Comparison of ENCODE assay signal across 15 cellular contexts in genomic region chr5:88190106-88190834, GRCh38.
DNase-seq lines count a peak whose midpoint lies in the region; ATAC-seq, FAIRE-seq and TF ChIP-seq lines count a peak whose summit lies in the region.
"Had no signal": no experiment of that assay in that cellular context is flagged by ENCODE, and none has a peak within 500 bp of the region (broad histone marks: within the 10 kb centered on the region; RNA-seq: fewer than 3 reads in every experiment).

No MANE protein-coding gene starts in this region.

- no peak for FAIRE-seq in small intestine (lab: Jason Lieb, UNC)
- FAIRE-seq: RCC 7860 had no signal

- peak; percentile 32 for TF ChIP-seq CTCF in OCI-LY3 (IDR thresholded peaks at IDR 0.05; ENCODE audit: low read depth, low read length)
- TF ChIP-seq CTCF in endodermal cell (conservative IDR thresholded peaks at IDR 0.05) = peak; percentile 60
- TF ChIP-seq CTCF in chondrocyte (IDR thresholded peaks at IDR 0.05) = no peak

- peaks cover 6% of the 10 kb centered on the region; the same call in 1 of the 2 replicates for H3K9me3 ChIP-seq in OCI-LY3 (ENCODE audit: insufficient read depth, low read length)
- peaks cover 30% of the 10 kb centered on the region for H3K9me3 ChIP-seq in endodermal cell (ENCODE audit: control insufficient read depth, low read length)
- H3K9me3 ChIP-seq in small intestine (ENCODE audit: control insufficient read depth, low read depth) = no peaks in the 10 kb centered on the region
- peaks cover 11% of the 10 kb centered on the region for H3K9me3 ChIP-seq in effector memory CD4-positive, alpha-beta T cell (ENCODE audit: control insufficient read depth, low read length)

- 95 to 100% methylated on average over 6 to 9 of the region's 9 CpGs for WGBS in endodermal cell (ENCODE audit: insufficient coverage in 1 of 2, insufficient read length in 1 of 2), 2 experiments
- WGBS in small intestine, 3 donors = 65 to 92% (median 70%) methylated on average over 9 of the region's 9 CpGs

- no peak overlapping the region for H3K4me3 ChIP-seq in OCI-LY3 (ENCODE audit: low read length)
- H3K4me3 ChIP-seq in endodermal cell (ENCODE audit: low read length) = no peak overlapping the region
- no peak overlapping the region for H3K4me3 ChIP-seq in small intestine (ENCODE audit: low read depth in 1 of 2, low read length in 2 of 2)
- H3K4me3 ChIP-seq in effector memory CD4-positive, alpha-beta T cell (ENCODE audit: insufficient read depth, low read depth, low read length, poor library complexity, severe bottlenecking) = no peak overlapping the region
- H3K4me3 ChIP-seq: left lung had no signal

- no peak overlapping the region for H3K4me3 Mint-ChIP-seq in activated CD4-positive, alpha-beta T cell treated with anti-CD3 and anti-CD28 coated beads for 36 hours
- H3K4me3 Mint-ChIP-seq in endodermal cell = no peak overlapping the region
- no peak overlapping the region for H3K4me3 Mint-ChIP-seq in chondrocyte (ENCODE audit: unreplicated experiment)
- H3K4me3 Mint-ChIP-seq: type B pancreatic cell had no signal

- no peak overlapping the region for H3K9ac ChIP-seq in OCI-LY3 (ENCODE audit: low read length)
- H3K9ac ChIP-seq in endodermal cell (ENCODE audit: extremely low read depth, low read length, poor library complexity, severe bottlenecking) = no peak overlapping the region

- no peaks in the 10 kb centered on the region for H3K27me3 Mint-ChIP-seq in activated CD4-positive, alpha-beta T cell treated with anti-CD3 and anti-CD28 coated beads for 36 hours
- H3K27me3 Mint-ChIP-seq in endodermal cell (ENCODE audit: insufficient read depth) = no peaks in the 10 kb centered on the region
- H3K27me3 Mint-ChIP-seq in chondrocyte (ENCODE audit: low read depth) = no peaks in the 10 kb centered on the region
- H3K27me3 Mint-ChIP-seq: IgD-negative memory B cell, type B pancreatic cell had no signal

- H3K27ac Mint-ChIP-seq in activated CD4-positive, alpha-beta T cell treated with anti-CD3 and anti-CD28 coated beads for 36 hours = no peak overlapping the region
- H3K27ac Mint-ChIP-seq in endodermal cell (no peak overlapping the region), chondrocyte (ENCODE audit: unreplicated experiment) (no peak overlapping the region)
- H3K27ac Mint-ChIP-seq: IgD-negative memory B cell, type B pancreatic cell had no signal

- CTCF ChIA-PET in activated CD4-positive, alpha-beta T cell treated with anti-CD3 and anti-CD28 coated beads for 36 hours (lab: Charles Lee) = no interaction called here

- no peak overlapping the region for H2AFZ ChIP-seq in OCI-LY3 (ENCODE audit: low read depth, low read length)

- H3K4me1 Mint-ChIP-seq in activated CD4-positive, alpha-beta T cell treated with anti-CD3 and anti-CD28 coated beads for 36 hours = no peaks in the 10 kb centered on the region
- H3K4me1 Mint-ChIP-seq in endodermal cell (no peaks in the 10 kb centered on the region), chondrocyte (ENCODE audit: low read depth) (no peaks in the 10 kb centered on the region)

- H3K9me3 Mint-ChIP-seq in activated CD4-positive, alpha-beta T cell treated with anti-CD3 and anti-CD28 coated beads for 36 hours (ENCODE audit: low read depth) = peaks cover 19% of the 10 kb centered on the region
- H3K9me3 Mint-ChIP-seq in endodermal cell (peaks cover 40% of the 10 kb centered on the region), chondrocyte (ENCODE audit: low read depth) (peaks cover 32% of the 10 kb centered on the region)
- H3K9me3 Mint-ChIP-seq: type B pancreatic cell had no signal

- peaks cover 67% of the 10 kb centered on the region for H3K36me3 Mint-ChIP-seq in activated CD4-positive, alpha-beta T cell treated with anti-CD3 and anti-CD28 coated beads for 36 hours (ENCODE audit: low read depth)
- H3K36me3 Mint-ChIP-seq in endodermal cell (ENCODE audit: low read depth) = peaks cover 38% of the 10 kb centered on the region
- peaks cover 30% of the 10 kb centered on the region for H3K36me3 Mint-ChIP-seq in chondrocyte (ENCODE audit: low read depth)

- H3K4me2 ChIP-seq in OCI-LY3 (ENCODE audit: low read length) = no peak overlapping the region

- no peak for ATAC-seq in activated CD4-positive, alpha-beta T cell treated with anti-CD3 and anti-CD28 coated beads for 36 hours
- ATAC-seq in GM19463 (IDR thresholded peaks at IDR 0.05; ENCODE audit: unreplicated experiment) = no peak
- ATAC-seq: left lung had no signal

- POLR2A ChIA-PET in activated CD4-positive, alpha-beta T cell treated with anti-CD3 and anti-CD28 coated beads for 36 hours (lab: Charles Lee) = no interaction called here

- H4K20me1 ChIP-seq in OCI-LY3 (ENCODE audit: insufficient read depth, low read length) = no peaks in the 10 kb centered on the region

- no peaks in the 10 kb centered on the region for H3K79me2 ChIP-seq in OCI-LY3 (ENCODE audit: low read length)

- peaks cover 22% of the 10 kb centered on the region for H3K36me3 ChIP-seq in OCI-LY3 (replicated peaks; ENCODE audit: low read depth, low read length)
- peaks cover 11% of the 10 kb centered on the region for H3K36me3 ChIP-seq in endodermal cell (ENCODE audit: control insufficient read depth, insufficient read depth, low read length)
- peaks cover 0 to 9% of the 10 kb centered on the region in 2 donors for H3K36me3 ChIP-seq in small intestine (ENCODE audit: control insufficient read depth in 2 of 2, insufficient read depth in 2 of 2, low read length in 2 of 2)
- H3K36me3 ChIP-seq in effector memory CD4-positive, alpha-beta T cell (ENCODE audit: control insufficient read depth, insufficient read depth, low read length) = peaks cover 9% of the 10 kb centered on the region

- intact Hi-C loops in activated CD4-positive, alpha-beta T cell treated with anti-CD3 and anti-CD28 coated beads for 36 hours (cut with DNase I, micrococcal nuclease) = no loop called here

- H3K27ac ChIP-seq in OCI-LY3 (ENCODE audit: low read length) (no peak overlapping the region), endodermal cell (ENCODE audit: low read depth, low read length) (no peak overlapping the region), small intestine (ENCODE audit: low read depth in 1 of 2, low read length in 1 of 2) (no peak overlapping the region)
- no peak overlapping the region for H3K27ac ChIP-seq in effector memory CD4-positive, alpha-beta T cell (ENCODE audit: insufficient read depth, low read length, poor library complexity, severe bottlenecking)
- H3K27ac ChIP-seq: left lung had no signal

- H3K27me3 ChIP-seq in OCI-LY3 (ENCODE audit: low read depth, low read length) (no peaks in the 10 kb centered on the region), endodermal cell (ENCODE audit: control insufficient read depth, insufficient read depth, low read length, poor library complexity, severe bottlenecking) (no peaks in the 10 kb centered on the region), small intestine (ENCODE audit: control insufficient read depth in 2 of 2, insufficient read depth in 2 of 2, low read length in 2 of 2) (no peaks in the 10 kb centered on the region)
- H3K27me3 ChIP-seq in effector memory CD4-positive, alpha-beta T cell (replicated peaks; ENCODE audit: control insufficient read depth, insufficient read depth, low read length, poor library complexity, severe bottlenecking) = no peaks in the 10 kb centered on the region
- H3K27me3 ChIP-seq: left lung had no signal

- H3K4me1 ChIP-seq in OCI-LY3 (ENCODE audit: low read length) (peaks cover 5% of the 10 kb centered on the region; the same call in 1 of the 2 replicates), endodermal cell (ENCODE audit: control insufficient read depth, insufficient read depth, low read length) (no peaks in the 10 kb centered on the region), small intestine (ENCODE audit: control insufficient read depth in 2 of 2, insufficient read depth in 1 of 2, low read depth in 1 of 2, low read length in 1 of 2) (no peaks in the 10 kb centered on the region)
- H3K4me1 ChIP-seq in effector memory CD4-positive, alpha-beta T cell (ENCODE audit: control insufficient read depth, insufficient read depth, low read length, poor library complexity, severe bottlenecking) = no peaks in the 10 kb centered on the region
- H3K4me1 ChIP-seq: left lung had no signal

- DNase-seq in activated CD4-positive, alpha-beta T cell treated with anti-CD3 and anti-CD28 coated beads for 36 hours = peak; percentile 42
- no peak for DNase-seq in activated CD4-positive, alpha-beta T cell treated with anti-CD3 and anti-CD28 coated beads, Interleukin-2, amount 50 U/mL, for 1 hour
- no peak for DNase-seq in endodermal cell
- DNase-seq in small intestine = peak; percentile 10
- no peak for DNase-seq in effector memory CD4-positive, alpha-beta T cell
- no peak for DNase-seq in chondrocyte (ENCODE audit: low spot score)
- DNase-seq: dermis blood vessel endothelial cell, DMS79 treated with DMSO at 0.1 percent for 48 hours, left lung, T-helper 2 cell had no signal

Comparison
In these comparisons a context has a peak if more than half of its experiments do, and no peak if none do; other contexts are left out.
1. DNase-seq: peak in activated CD4-positive, alpha-beta T cell treated with anti-CD3 and anti-CD28 coated beads for 36 hours (single experiment) and small intestine (single experiment); none in activated CD4-positive, alpha-beta T cell treated with anti-CD3 and anti-CD28 coated beads, Interleukin-2, amount 50 U/mL, for 1 hour (single experiment), endodermal cell (single experiment), effector memory CD4-positive, alpha-beta T cell (0 of 3) and chondrocyte (single experiment).